In genomic region chr15:58864602-58865419, GRCh38 we compare ENCODE assay signal across 8 cellular contexts.
DNase-seq lines count a peak whose midpoint lies in the region; ATAC-seq and TF ChIP-seq lines count a peak whose summit lies in the region.

No MANE protein-coding gene starts in this region.

- H3K4me1 Mint-ChIP-seq in MCF 10A (ENCODE audit: insufficient read depth, unreplicated experiment) = peaks cover 6% of the 10 kb centered on the region

- H3K9me3 Mint-ChIP-seq in MCF 10A (ENCODE audit: unreplicated experiment) = no peaks in the 10 kb centered on the region

- no peak for TF ChIP-seq RAD21 in SK-N-SH (IDR thresholded peaks at IDR 0.05; ENCODE audit: low read length)

- H3K27me3 ChIP-seq in SK-N-SH (ENCODE audit: insufficient read depth) = no peaks in the 10 kb centered on the region
- H3K27me3 ChIP-seq in suprapubic skin = no peaks in the 10 kb centered on the region

- no peak for TF ChIP-seq POLR2A in suprapubic skin (IDR thresholded peaks at IDR 0.05)

- H3K79me2 ChIP-seq in SK-N-SH (ENCODE audit: insufficient read depth) = no peaks in the 10 kb centered on the region

- TF ChIP-seq EP300 in SK-N-SH (IDR thresholded peaks at IDR 0.05; ENCODE audit: borderline replicate concordance in 1 of 2, low read depth in 1 of 2, low read length in 1 of 2) (no peak), suprapubic skin (IDR thresholded peaks at IDR 0.05) (no peak)

- no peaks in the 10 kb centered on the region for H3K9me2 ChIP-seq in SK-N-SH

- H3K4me3 ChIP-seq in SK-N-SH (ENCODE audit: low read depth in 2 of 2, low read length in 1 of 2) (no peak overlapping the region), suprapubic skin (peak overlapping the region; percentile 39)

- H3K4me1 ChIP-seq in SK-N-SH (ENCODE audit: control insufficient read depth in 1 of 2, insufficient read depth in 2 of 2, low read depth in 1 of 2, low read length in 1 of 2) = peaks cover 0 to 2% of the 10 kb centered on the region in 2 experiments; a peak in 1 of 4 replicates
- peaks cover 10% of the 10 kb centered on the region for H3K4me1 ChIP-seq in suprapubic skin

- no peaks in the 10 kb centered on the region for H3K36me3 ChIP-seq in SK-N-SH (replicated peaks in 1 of 2; ENCODE audit: control insufficient read depth in 1 of 2, insufficient read depth in 2 of 2, low read length in 1 of 2)
- H3K36me3 ChIP-seq in suprapubic skin = no peaks in the 10 kb centered on the region

- intact Hi-C loops in MCF 10A (cut with micrococcal nuclease) = loop anchor here (10.0 kb wide), 1 partner anchor 90 kb away; the partner anchor contains the start of gene MINDY2

- no peaks in the 10 kb centered on the region for H4K20me1 ChIP-seq in SK-N-SH (ENCODE audit: insufficient read depth)

- H3K27me3 Mint-ChIP-seq in MCF 10A (ENCODE audit: insufficient read depth, unreplicated experiment) = no peaks in the 10 kb centered on the region

- no peaks in the 10 kb centered on the region for H3K9me3 ChIP-seq in SK-N-SH
- H3K9me3 ChIP-seq in suprapubic skin = no peaks in the 10 kb centered on the region

- WGBS in SK-N-SH (ENCODE audit: low lambda C conversion rate) = 97% methylated on average over 49 of the region's 54 CpGs
- 33% methylated on average over 16 of the region's 54 CpGs for WGBS in suprapubic skin

- no peak overlapping the region for H2AFZ ChIP-seq in SK-N-SH (ENCODE audit: low read depth)

- no peak for TF ChIP-seq CTCF in SK-N-SH (IDR thresholded peaks at IDR 0.05)
- TF ChIP-seq CTCF in MCF 10A (IDR thresholded peaks at IDR 0.05; ENCODE audit: unreplicated experiment) = no peak
- no peak for TF ChIP-seq CTCF in suprapubic skin (IDR thresholded peaks at IDR 0.05)

- no peak for ATAC-seq in SK-N-SH treated with all-trans-retinoic acid at 6 μM for 48 hours
- no peak for ATAC-seq in GM18498 (IDR thresholded peaks at IDR 0.05; ENCODE audit: unreplicated experiment)

- H3K9ac ChIP-seq in SK-N-SH = no peak overlapping the region

- DNase-seq in SK-N-SH = peak; percentile 27
- no peak for DNase-seq in MCF 10A (ENCODE audit: unreplicated experiment)
- peak; percentile 88 for DNase-seq in left kidney (ENCODE audit: low read depth, low spot score)
- no peak for DNase-seq in suprapubic skin (ENCODE audit: low spot score in 2 of 2)
- DNase-seq in SHP77 (lab: John Stamatoyannopoulos, UW) = no peak
- no peak for DNase-seq in GF-D8 (lab: John Stamatoyannopoulos, UW)

- peak overlapping the region; percentile 73 for H3K27ac Mint-ChIP-seq in MCF 10A (ENCODE audit: low read depth, unreplicated experiment)

- no peak overlapping the region for H3K27ac ChIP-seq in SK-N-SH (ENCODE audit: low read depth in 2 of 2, low read length in 1 of 2)
- H3K27ac ChIP-seq in suprapubic skin = peak overlapping the region; percentile 27

- peaks cover 5% of the 10 kb centered on the region for H3K36me3 Mint-ChIP-seq in MCF 10A (ENCODE audit: insufficient read depth, unreplicated experiment)

- no peak overlapping the region for H3K4me3 Mint-ChIP-seq in MCF 10A (ENCODE audit: unreplicated experiment)

- no TSS peak for BruUV-seq in MCF 10A (replicated peaks; lab: Mats Ljungman, UMichigan)

- no peak overlapping the region for H3K4me2 ChIP-seq in SK-N-SH

- POLR2A ChIA-PET in SK-N-SH (lab: Yijun Ruan, JAX) = no interaction called here
- POLR2A ChIA-PET in MCF 10A (lab: Yijun Ruan, JAX) = interaction anchor here (1.7 kb wide), 1 partner anchor 115 kb away, joined by 5 read pairs; the partner anchor contains the start of gene ADAM10

- CTCF ChIA-PET in SK-N-SH (lab: Yijun Ruan, JAX) (no interaction called here), MCF 10A (lab: Yijun Ruan, JAX) (interaction anchor here (1.0 kb wide), 1 partner anchor 52 kb away, joined by 4 read pairs; no protein-coding TSS in a partner anchor)

- H3F3A ChIP-seq in SK-N-SH (replicated peaks; ENCODE audit: insufficient read depth) = no peaks in the 10 kb centered on the region

TF ChIP-seq in SK-N-SH, 30 proteins besides CTCF, POLR2A, EP300 and RAD21:
- no peak for TF ChIP-seq MEF2A (IDR thresholded peaks at IDR 0.05; ENCODE audit: borderline replicate concordance, low read depth)
- TF ChIP-seq NFIC (IDR thresholded peaks at IDR 0.05; ENCODE audit: borderline replicate concordance) = no peak
- TF ChIP-seq FOXJ3 (CRISPR knock-in tag; IDR thresholded peaks at IDR 0.05) = no peak
- TF ChIP-seq PBX3 (IDR thresholded peaks at IDR 0.05) = no peak

TF ChIP-seq in SK-N-SH treated with all-trans-retinoic acid at 6 μM for 48 hours, 23 proteins besides CTCF, POLR2A, EP300 and RAD21:
- TF ChIP-seq TCF4 (CRISPR knock-in tag; IDR thresholded peaks at IDR 0.05; ENCODE audit: borderline replicate concordance) = no peak

Comparison
In these comparisons a context has a peak if more than half of its experiments do, and no peak if none do; other contexts are left out.
1. DNase-seq: peak in SK-N-SH (single experiment) and left kidney (single experiment); none in MCF 10A (single experiment), suprapubic skin (0 of 2), SHP77 (0 of 2) and GF-D8 (single experiment).